Comparison of ENCODE assay signal across 1 cellular context in genomic region chr13:41919031-41919740, GRCh38.
TF ChIP-seq lines count a peak whose summit lies in the region.

No MANE protein-coding gene starts in this region.

TF ChIP-seq in H1, 55 proteins besides CTCF, POLR2A, EP300 and RAD21:
- TF ChIP-seq E2F6 (IDR thresholded peaks at IDR 0.05) = no peak
- TF ChIP-seq EGR1 (IDR thresholded peaks at IDR 0.05; ENCODE audit: borderline replicate concordance, low read depth, low read length) = no peak
- no peak for TF ChIP-seq RXRA (IDR thresholded peaks at IDR 0.05; ENCODE audit: insufficient read depth, low read depth, low read length)
- no peak for TF ChIP-seq NRF1 (IDR thresholded peaks at IDR 0.05; ENCODE audit: low read depth, low read length)
- no peak for TF ChIP-seq ATF3 (IDR thresholded peaks at IDR 0.05; ENCODE audit: insufficient read depth, low read depth, low read length)
- no peak for TF ChIP-seq CEBPB (IDR thresholded peaks at IDR 0.05; ENCODE audit: low read depth, low read length)
- no peak for TF ChIP-seq TEAD4 (IDR thresholded peaks at IDR 0.05; ENCODE audit: low read depth, low read length)
- TF ChIP-seq JUN (IDR thresholded peaks at IDR 0.05; ENCODE audit: low read depth, low read length) = no peak
